ENCODE assay signal across 8 cellular contexts in the genomic region with DNA sequence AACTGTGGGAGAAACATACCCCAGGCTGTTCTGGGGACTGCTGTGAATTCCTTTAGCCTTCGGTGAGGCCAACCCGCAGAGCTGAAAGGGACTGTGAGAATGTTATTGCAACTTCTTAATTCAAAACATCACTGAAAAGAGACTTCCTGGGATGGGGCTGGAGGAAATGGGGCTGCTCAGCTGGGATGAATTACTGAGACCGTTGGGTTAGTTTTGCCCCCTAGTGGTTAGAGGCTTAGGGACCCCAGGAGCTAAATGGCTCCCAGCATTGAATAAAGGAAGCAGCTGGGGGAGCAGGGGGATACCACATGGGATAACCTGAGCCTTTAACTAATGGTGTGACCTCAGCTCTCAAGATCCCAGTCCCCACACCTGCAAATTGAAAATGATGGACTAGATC.
DNase-seq lines count a peak whose midpoint lies in the region; ATAC-seq and TF ChIP-seq lines count a peak whose summit lies in the region.

No MANE protein-coding gene starts in this region.

- in situ Hi-C loops in HAP-1 (cut with MboI; ENCODE audit: low sequenced_read_pairs) (no loop called here), gastrocnemius medialis (cut with MboI; ENCODE audit: low sequenced_read_pairs in 4 of 4) (no loop called here)

- H3K4me3 ChIP-seq in HAP-1 (no peak overlapping the region), RWPE2 (ENCODE audit: severe bottlenecking) (no peak overlapping the region), iPS-18a (ENCODE audit: low read length) (peak overlapping the region; percentile 30), gastrocnemius medialis (no peak overlapping the region)

- no peak for TF ChIP-seq POLR2A in gastrocnemius medialis (IDR thresholded peaks at IDR 0.05)

- H3K9ac ChIP-seq in iPS-18a (ENCODE audit: low read length) = no peak overlapping the region

- H3K27ac Mint-ChIP-seq in activated CD8-positive, alpha-beta memory T cell treated with anti-CD3 and anti-CD28 coated beads, Interleukin-2, amount 10 ng/mL, durations not matched to agents 7 days and 5 days = no peak overlapping the region

- ATAC-seq in RWPE2 (ENCODE audit: low read depth) = peak; percentile 52; the same call in 1 of the 3 replicates
- no peak for ATAC-seq in gastrocnemius medialis
- ATAC-seq in activated CD8-positive, alpha-beta memory T cell treated with anti-CD3 and anti-CD28 coated beads, Interleukin-2, amount 10 ng/mL, durations not matched to agents 7 days and 5 days = no peak

- no peaks in the 10 kb centered on the region for H3K36me3 ChIP-seq in HAP-1 (replicated peaks)
- H3K36me3 ChIP-seq in RWPE2 (ENCODE audit: low read depth) = no peaks in the 10 kb centered on the region
- H3K36me3 ChIP-seq in iPS-18a (ENCODE audit: control insufficient read depth, low read depth, low read length) = no peaks in the 10 kb centered on the region
- no peaks in the 10 kb centered on the region for H3K36me3 ChIP-seq in gastrocnemius medialis

- no peak overlapping the region for H3K27ac ChIP-seq in RWPE2 (ENCODE audit: poor library complexity, severe bottlenecking)
- no peak overlapping the region for H3K27ac ChIP-seq in iPS-18a (ENCODE audit: low read length)
- H3K27ac ChIP-seq in gastrocnemius medialis = no peak overlapping the region

- intact Hi-C loops in gastrocnemius medialis (cut with DNase I; ENCODE audit: low total_unique reads) = no loop called here

- TF ChIP-seq CTCF in RWPE2 (IDR thresholded peaks at IDR 0.05; ENCODE audit: poor library complexity, severe bottlenecking) (peak; percentile 53), gastrocnemius medialis (IDR thresholded peaks at IDR 0.05 in 4 of 5, conservative IDR thresholded peaks at IDR 0.05 in 1 of 5) (no peak)

- H3K4me1 ChIP-seq in HAP-1 (no peaks in the 10 kb centered on the region), RWPE2 (ENCODE audit: insufficient read depth, poor library complexity, severe bottlenecking) (no peaks in the 10 kb centered on the region), iPS-18a (ENCODE audit: control insufficient read depth, low read depth, low read length) (peaks cover 17% of the 10 kb centered on the region), gastrocnemius medialis (no peaks in the 10 kb centered on the region)

- H3K4me1 Mint-ChIP-seq in activated CD8-positive, alpha-beta memory T cell treated with anti-CD3 and anti-CD28 coated beads, Interleukin-2, amount 10 ng/mL, durations not matched to agents 7 days and 5 days = no peaks in the 10 kb centered on the region

- no peaks in the 10 kb centered on the region for H3K9me3 ChIP-seq in HAP-1
- no peaks in the 10 kb centered on the region for H3K9me3 ChIP-seq in RWPE2 (ENCODE audit: severe bottlenecking)
- no peaks in the 10 kb centered on the region for H3K9me3 ChIP-seq in iPS-18a (ENCODE audit: control insufficient read depth, low read depth, low read length)
- no peaks in the 10 kb centered on the region for H3K9me3 ChIP-seq in gastrocnemius medialis

- no peaks in the 10 kb centered on the region for H3K9me3 Mint-ChIP-seq in activated CD8-positive, alpha-beta memory T cell treated with anti-CD3 and anti-CD28 coated beads, Interleukin-2, amount 10 ng/mL, durations not matched to agents 7 days and 5 days (ENCODE audit: low read depth)

- CTCF ChIA-PET in activated CD8-positive, alpha-beta memory T cell treated with anti-CD3 and anti-CD28 coated beads, Interleukin-2, amount 10 ng/mL, durations not matched to agents 7 days and 5 days (lab: Charles Lee) = interaction anchor here (0.6 to 0.8 kb wide), 2 partner anchors 30 to 1279 kb away, joined by 3 read pairs; no protein-coding TSS in a partner anchor

- H3K36me3 Mint-ChIP-seq in activated CD8-positive, alpha-beta memory T cell treated with anti-CD3 and anti-CD28 coated beads, Interleukin-2, amount 10 ng/mL, durations not matched to agents 7 days and 5 days = no peaks in the 10 kb centered on the region

- H3K4me3 Mint-ChIP-seq in activated CD8-positive, alpha-beta memory T cell treated with anti-CD3 and anti-CD28 coated beads, Interleukin-2, amount 10 ng/mL, durations not matched to agents 7 days and 5 days = no peak overlapping the region

- peak; percentile 13 for DNase-seq in DMS53 treated with DMSO at 0.1 percent for 48 hours (lab: John Stamatoyannopoulos, UW; ENCODE audit: unreplicated experiment)
- peak; percentile 14 to 56 for DNase-seq in HAP-1 (ENCODE audit: low spot score in 2 of 2)
- DNase-seq in RWPE2 (ENCODE audit: low spot score) = no peak
- DNase-seq in glomerular visceral epithelial cell (ENCODE audit: extremely low spot score) = no peak
- DNase-seq in gastrocnemius medialis = no peak
- DNase-seq in cerebellum (ENCODE audit: low spot score) = no peak
- no peak for DNase-seq in activated CD8-positive, alpha-beta memory T cell treated with anti-CD3 and anti-CD28 coated beads, Interleukin-2, amount 10 ng/mL, durations not matched to agents 7 days and 5 days

- no peaks in the 10 kb centered on the region for H3K27me3 Mint-ChIP-seq in activated CD8-positive, alpha-beta memory T cell treated with anti-CD3 and anti-CD28 coated beads, Interleukin-2, amount 10 ng/mL, durations not matched to agents 7 days and 5 days

- H3K27me3 ChIP-seq in HAP-1 (ENCODE audit: low read depth) = no peaks in the 10 kb centered on the region
- H3K27me3 ChIP-seq in RWPE2 (ENCODE audit: insufficient read depth, poor library complexity, severe bottlenecking) = no peaks in the 10 kb centered on the region
- peaks cover 55% of the 10 kb centered on the region for H3K27me3 ChIP-seq in iPS-18a (ENCODE audit: control insufficient read depth, insufficient read depth, low read length)
- H3K27me3 ChIP-seq in gastrocnemius medialis = no peaks in the 10 kb centered on the region

Comparison
In these comparisons a context has a peak if more than half of its experiments do, and no peak if none do; other contexts are left out.
1. DNase-seq: peak in DMS53 treated with DMSO at 0.1 percent for 48 hours (single experiment) and HAP-1 (2 of 2); none in RWPE2 (single experiment), glomerular visceral epithelial cell (single experiment), gastrocnemius medialis (0 of 2), cerebellum (single experiment) and activated CD8-positive, alpha-beta memory T cell treated with anti-CD3 and anti-CD28 coated beads, Interleukin-2, amount 10 ng/mL, durations not matched to agents 7 days and 5 days (single experiment).